ENCODE assay signal across 21 cellular contexts in the genomic region with DNA sequence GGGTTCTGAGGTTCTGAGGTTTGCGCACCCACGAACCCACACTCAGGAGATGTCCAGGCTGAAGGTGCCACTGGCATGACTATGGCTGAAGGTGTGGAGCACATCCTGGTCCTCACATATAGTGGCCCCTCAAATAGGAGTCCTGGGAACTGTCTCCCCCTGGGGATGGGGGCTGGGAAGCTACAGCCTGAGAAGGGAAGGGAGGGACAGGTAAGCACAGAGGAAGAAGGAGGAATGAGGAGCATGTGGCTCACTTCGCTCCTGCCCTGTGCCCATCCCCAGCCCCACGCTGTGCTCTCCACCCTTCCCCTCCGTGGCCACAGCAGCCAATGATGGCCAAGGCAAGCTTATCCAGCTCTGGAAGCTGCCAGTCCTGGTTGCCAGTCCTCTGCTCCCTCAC.
"Had no signal": no experiment of that assay in that cellular context is flagged by ENCODE, and none has a peak within 500 bp of the region (broad histone marks: within the 10 kb centered on the region; RNA-seq: fewer than 3 reads in every experiment).

No MANE protein-coding gene starts in this region.

- H3K9me3 ChIP-seq: esophagus muscularis mucosa, gastrocnemius medialis, heart right ventricle, mucosa of descending colon, spleen, stomach, thoracic aorta, transverse colon had no signal

- H3K36me3 Mint-ChIP-seq: naive thymus-derived CD8-positive, alpha-beta T cell; stimulated activated naive B cell treated with anti-CD40 and anti-IgM and Interleukin-4, amounts not matched to agents 10 μg/mL and 1 μg/mL and 100 μg/mL, for 72 hours had no signal

- ATAC-seq: gastrocnemius medialis; heart right ventricle; left colon; left ventricle myocardium superior; mucosa of descending colon; naive thymus-derived CD8-positive, alpha-beta T cell; sciatic nerve; stimulated activated naive B cell treated with anti-CD40 and anti-IgM and Interleukin-4, amounts not matched to agents 10 μg/mL and 1 μg/mL and 100 μg/mL, for 72 hours had no signal

- H3K27ac Mint-ChIP-seq: stimulated activated naive B cell treated with anti-CD40 and anti-IgM and Interleukin-4, amounts not matched to agents 10 μg/mL and 1 μg/mL and 100 μg/mL, for 72 hours had no signal

- H3K36me3 ChIP-seq: esophagus muscularis mucosa, gastrocnemius medialis, heart right ventricle, spleen, stomach, thoracic aorta, transverse colon had no signal

- H3K4me3 ChIP-seq: esophagus muscularis mucosa, gastrocnemius medialis, heart right ventricle, lung, mucosa of descending colon, spleen, stomach, thoracic aorta, transverse colon had no signal

- DNase-seq: effector memory CD4-positive, alpha-beta T cell; gastrocnemius medialis; heart right ventricle; hypothalamus; kidney; left colon; left ventricle myocardium superior; mucosa of descending colon; naive thymus-derived CD8-positive, alpha-beta T cell; stimulated activated CD4-positive, alpha-beta T cell treated with anti-CD3 and anti-CD28 coated beads, Interleukin-2, amount 100 ng/mL, for 24 hours; stimulated activated CD4-positive, alpha-beta T cell treated with anti-CD3 and anti-CD28 coated beads, Interleukin-4, amount 100 ng/mL, for 4 hours; stimulated activated naive B cell treated with anti-CD40 and anti-IgM and Interleukin-4, amounts not matched to agents 10 μg/mL and 1 μg/mL and 100 μg/mL, for 72 hours; stomach; substantia nigra; transverse colon had no signal

- H3K27ac ChIP-seq: epithelial cell of prostate, esophagus muscularis mucosa, gastrocnemius medialis, heart right ventricle, spleen, stomach, thoracic aorta, transverse colon had no signal

- H3K9me3 Mint-ChIP-seq: naive thymus-derived CD8-positive, alpha-beta T cell; stimulated activated naive B cell treated with anti-CD40 and anti-IgM and Interleukin-4, amounts not matched to agents 10 μg/mL and 1 μg/mL and 100 μg/mL, for 72 hours had no signal

- H3K4me1 ChIP-seq: gastrocnemius medialis, heart right ventricle had no signal

- H3K4me3 Mint-ChIP-seq: naive thymus-derived CD8-positive, alpha-beta T cell; stimulated activated naive B cell treated with anti-CD40 and anti-IgM and Interleukin-4, amounts not matched to agents 10 μg/mL and 1 μg/mL and 100 μg/mL, for 72 hours had no signal
